16 cellular contexts compared by ENCODE assay signal in the genomic region with DNA sequence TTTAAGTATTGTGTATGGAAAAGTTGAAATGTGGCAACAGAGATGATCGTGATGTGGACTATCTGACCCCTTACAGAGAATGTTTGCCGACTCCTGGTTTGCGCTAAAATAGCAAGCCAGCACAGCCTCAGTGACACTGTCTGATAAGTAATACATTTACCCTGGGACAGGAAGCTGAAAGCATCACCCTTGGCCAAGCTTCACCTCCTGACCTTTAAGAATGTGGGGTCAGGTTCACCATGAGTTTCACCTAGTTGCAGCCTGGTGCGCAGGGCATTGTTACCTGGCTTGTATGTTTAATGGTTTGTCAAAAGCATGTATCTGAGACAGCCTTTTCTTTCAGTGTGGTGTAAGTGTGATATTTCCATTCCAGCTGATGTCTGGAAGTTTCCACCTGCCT.
"Had no signal": no experiment of that assay in that cellular context is flagged by ENCODE, and none has a peak within 500 bp of the region (broad histone marks: within the 10 kb centered on the region; RNA-seq: fewer than 3 reads in every experiment).

No MANE protein-coding gene starts in this region.

- H3K27ac ChIP-seq: brain microvascular endothelial cell, left lung, SK-N-MC, transverse colon had no signal

- H3K4me3 ChIP-seq: left lung, SK-N-MC, transverse colon had no signal

- H3K9me3 ChIP-seq: left lung, transverse colon had no signal

- ATAC-seq: left lung; stimulated activated naive B cell treated with anti-CD40 and anti-IgM and Interleukin-4, amounts not matched to agents 10 μg/mL and 1 μg/mL and 100 μg/mL, for 72 hours had no signal

- H3K4me1 ChIP-seq: left lung had no signal

- DNase-seq: activated CD4-positive, alpha-beta T cell treated with anti-CD3 and anti-CD28 coated beads for 48 hours; activated naive CD4-positive, alpha-beta T cell treated with anti-CD3 and anti-CD28 coated beads, Interleukin-2, amount 50 U/mL, for 16 hours; anterior cingulate cortex; brain microvascular endothelial cell; cortex of kidney; effector CD8-positive, alpha-beta T cell; foreskin fibroblast; hippocampal formation; kidney; left lung; mammary epithelial cell; stimulated activated CD4-positive, alpha-beta T cell treated with anti-CD3 and anti-CD28 coated beads, Interleukin-2, amount 100 ng/mL, for 48 hours; stimulated activated naive B cell treated with anti-CD40 and anti-IgM and Interleukin-4, amounts not matched to agents 10 μg/mL and 1 μg/mL and 100 μg/mL, for 72 hours; T1000; transverse colon had no signal

- H3K27me3 ChIP-seq: brain microvascular endothelial cell, left lung, transverse colon had no signal

- H3K27me3 Mint-ChIP-seq: stimulated activated naive B cell treated with anti-CD40 and anti-IgM and Interleukin-4, amounts not matched to agents 10 μg/mL and 1 μg/mL and 100 μg/mL, for 72 hours had no signal

- H3K4me3 Mint-ChIP-seq: stimulated activated naive B cell treated with anti-CD40 and anti-IgM and Interleukin-4, amounts not matched to agents 10 μg/mL and 1 μg/mL and 100 μg/mL, for 72 hours had no signal
